ENCODE assay signal across 7 cellular contexts in the genomic region with DNA sequence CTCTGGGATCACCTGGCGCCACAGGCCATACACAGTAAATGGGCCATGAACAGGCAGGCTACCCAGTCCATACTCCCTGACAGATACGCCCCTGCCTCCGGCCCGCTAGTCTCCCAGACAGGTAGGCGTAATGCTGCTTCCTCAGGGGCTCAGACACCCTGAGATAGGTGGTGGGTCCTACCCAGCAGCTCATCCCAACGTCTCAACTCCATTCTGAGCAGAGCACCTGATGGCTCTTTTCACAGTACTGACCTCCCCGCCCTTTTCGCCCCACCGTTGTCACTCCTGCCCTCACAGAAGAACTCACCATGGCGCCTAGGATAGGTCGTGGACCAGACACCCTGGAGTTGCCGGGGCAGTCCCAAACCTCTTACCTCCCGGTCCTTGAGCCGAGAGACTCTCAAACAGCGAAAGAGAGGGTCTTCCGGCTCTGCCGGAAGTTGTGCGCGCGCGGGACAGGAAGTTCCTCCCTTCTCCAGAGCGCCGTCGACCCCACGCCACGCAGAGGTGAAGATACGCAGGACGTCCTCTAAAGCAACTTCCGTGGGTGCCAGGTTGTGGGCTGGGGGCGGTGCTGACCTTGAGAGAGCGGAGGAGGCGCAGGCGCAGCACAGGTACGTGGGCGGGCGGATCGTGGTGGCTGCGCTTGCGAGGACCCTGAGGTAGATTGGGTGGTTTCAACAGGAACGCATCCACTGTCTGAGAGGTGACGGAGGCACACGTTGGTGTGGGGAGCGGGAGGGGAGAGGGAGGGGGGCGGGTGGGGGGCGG. TPM values are rescaled to one million over a fixed set of nuclear protein-coding genes. Genes with fewer than 3 reads are reported as not detected.
DNase-seq lines count a peak whose midpoint lies in the region; ATAC-seq and TF ChIP-seq lines count a peak whose summit lies in the region.

A gene (minus strand): TSS at position 432 of the 771 bp plus-strand sequence. CDS start 122 bp downstream, at position 310.

- peak within 1 kb of the TSS; percentile 99 for H3K4me3 ChIP-seq in astrocyte of the cerebellum (ENCODE audit: low read depth, low read length)
- H3K4me3 ChIP-seq in hepatocyte = peak within 1 kb of the TSS; percentile 57

- H2AFZ ChIP-seq in hepatocyte = peak within 1 kb of the TSS; percentile 74

- peak within 1 kb of the TSS; percentile 80 for H3K4me2 ChIP-seq in hepatocyte

- DNase-seq in NCI-H2081 (lab: John Stamatoyannopoulos, UW) = peak; percentile 94 to 95
- DNase-seq in T-helper 9 cell = peak; percentile 91
- DNase-seq in astrocyte of the cerebellum (ENCODE audit: low read depth) = peak; percentile 68
- DNase-seq in hepatocyte (ENCODE audit: low spot score) = peak; percentile 95
- peak; percentile 92 for DNase-seq in retina

- ATAC-seq in GM18517 (IDR thresholded peaks at IDR 0.05; ENCODE audit: unreplicated experiment) (peak; percentile 99), HG03039 (IDR thresholded peaks at IDR 0.05; ENCODE audit: unreplicated experiment) (peak; percentile 99)

- no peaks in the 10 kb centered on the region for H3K9me2 ChIP-seq in hepatocyte (replicated peaks; ENCODE audit: insufficient read depth)

- WGBS in hepatocyte (ENCODE audit: low lambda C conversion rate, missing lambda C conversion rate) = 1% methylated on average over 44 of the region's 45 CpGs

- H3K79me2 ChIP-seq in hepatocyte = peaks cover 75% of the 10 kb centered on the region

- no peaks in the 10 kb centered on the region for H3K27me3 ChIP-seq in hepatocyte

- TF ChIP-seq CTCF in astrocyte of the cerebellum (IDR thresholded peaks at IDR 0.05; ENCODE audit: low read depth, low read length, missing control alignments) (no peak), hepatocyte (IDR thresholded peaks at IDR 0.05; ENCODE audit: poor library complexity) (no peak)

- no peaks in the 10 kb centered on the region for H4K20me1 ChIP-seq in hepatocyte (ENCODE audit: insufficient read depth, poor library complexity, severe bottlenecking)

- H3K9me3 ChIP-seq in hepatocyte (ENCODE audit: low read depth) = no peaks in the 10 kb centered on the region

- H3K36me3 ChIP-seq in hepatocyte (replicated peaks; ENCODE audit: insufficient read depth, low read depth) = no peaks in the 10 kb centered on the region

- peak within 1 kb of the TSS; percentile 81 for H3K27ac ChIP-seq in hepatocyte

- in situ Hi-C loops in astrocyte of the cerebellum (cut with HindIII; ENCODE audit: low sequenced_read_pairs) = loop anchor here (10.0 kb wide), 1 partner anchor 124 kb away; no protein-coding TSS in a partner anchor

- peaks cover 4% of the 10 kb centered on the region for H3K4me1 ChIP-seq in hepatocyte (ENCODE audit: insufficient read depth)

RNA-seq across cellular contexts. Expression of the gene that starts here (rescaled TPM):
- 31.7 and 35.4 TPM in 2 replicates for total RNA-seq in hepatocyte
- polyA plus RNA-seq in hepatocyte = 9.0 and 13.9 TPM in 2 replicates

Comparison
In these comparisons a context has a peak if more than half of its experiments do, and no peak if none do; other contexts are left out.
1. Peak in every context shown above with its lines: DNase-seq, ATAC-seq, H3K4me3 ChIP-seq and H3K27ac ChIP-seq.